9 cellular contexts compared by ENCODE assay signal in genomic region chr6:8219352-8219943, GRCh38.
DNase-seq lines count a peak whose midpoint lies in the region; ATAC-seq, FAIRE-seq and TF ChIP-seq lines count a peak whose summit lies in the region.
"Had no signal": no experiment of that assay in that cellular context is flagged by ENCODE, and none has a peak within 500 bp of the region (broad histone marks: within the 10 kb centered on the region; RNA-seq: fewer than 3 reads in every experiment).

No MANE protein-coding gene starts in this region.

- peak; percentile 83 for FAIRE-seq in frontal cortex (lab: Jason Lieb, UNC)

- POLR2A ChIA-PET in activated CD4-positive, alpha-beta memory T cell treated with anti-CD3 and anti-CD28 coated beads for 36 hours (lab: Charles Lee) = no interaction called here

- CTCF ChIA-PET in activated CD4-positive, alpha-beta memory T cell treated with anti-CD3 and anti-CD28 coated beads for 36 hours (lab: Charles Lee) = interaction anchor here (0.6 to 5.6 kb wide), 37 partner anchors 9 to 1972 kb away, joined by 3 to 178 read pairs (median 4); partner anchors contain the start of genes BMP6 and EEF1E1

- H3K9me3 Mint-ChIP-seq in activated CD4-positive, alpha-beta memory T cell treated with anti-CD3 and anti-CD28 coated beads for 36 hours = no peaks in the 10 kb centered on the region

- H3K4me3 Mint-ChIP-seq in activated CD4-positive, alpha-beta memory T cell treated with anti-CD3 and anti-CD28 coated beads for 36 hours = no peak overlapping the region

- TF ChIP-seq CTCF in GM12865 (IDR thresholded peaks at IDR 0.05; ENCODE audit: insufficient read depth, low read depth, low read length, missing control alignments) = peak; percentile 62

- DNase-seq in AML-193 (lab: John Stamatoyannopoulos, UW) (peak; percentile 66 to 73), GM12865 (ENCODE audit: low read depth) (peak; percentile 54), NCI-H2171 treated with DMSO at 0.1 percent for 48 hours (lab: John Stamatoyannopoulos, UW) (peak; percentile 42), frontal cortex (ENCODE audit: low spot score in 2 of 2) (peak; percentile 17 to 34), putamen (ENCODE audit: low spot score) (peak; percentile 35)
- DNase-seq in activated CD4-positive, alpha-beta memory T cell treated with anti-CD3 and anti-CD28 coated beads for 36 hours = peak; percentile 40

- no peak overlapping the region for H3K4me3 ChIP-seq in GM12865 (ENCODE audit: low read depth, low read length)
- H3K4me3 ChIP-seq: skin epidermis had no signal

- ATAC-seq in HG02884 (IDR thresholded peaks at IDR 0.05; ENCODE audit: unreplicated experiment) (peak; percentile 75), GM18861 (IDR thresholded peaks at IDR 0.05; ENCODE audit: unreplicated experiment) (no peak)

- H3K36me3 Mint-ChIP-seq in activated CD4-positive, alpha-beta memory T cell treated with anti-CD3 and anti-CD28 coated beads for 36 hours = no peaks in the 10 kb centered on the region

- H3K27me3 Mint-ChIP-seq in activated CD4-positive, alpha-beta memory T cell treated with anti-CD3 and anti-CD28 coated beads for 36 hours = peaks cover 7% of the 10 kb centered on the region

- no peak overlapping the region for H3K27ac Mint-ChIP-seq in activated CD4-positive, alpha-beta memory T cell treated with anti-CD3 and anti-CD28 coated beads for 36 hours

- intact Hi-C loops in activated CD4-positive, alpha-beta memory T cell treated with anti-CD3 and anti-CD28 coated beads for 36 hours (cut with micrococcal nuclease) = loop anchor here (1.0 to 2.0 kb wide), 3 partner anchors 88 to 496 kb away; partner anchors contain the start of gene BLOC1S5

- H3K4me1 Mint-ChIP-seq in activated CD4-positive, alpha-beta memory T cell treated with anti-CD3 and anti-CD28 coated beads for 36 hours (ENCODE audit: low read depth) = no peaks in the 10 kb centered on the region
